In genomic region chr9:96688215-96688614, GRCh38 we compare ENCODE assay signal across 18 cellular contexts. TPM values are rescaled to one million over a fixed set of nuclear protein-coding genes. Genes with fewer than 3 reads are reported as not detected.
A peak's percentile ranks its signal among the peaks of the same experiment; 100 is the strongest.
DNase-seq lines count a peak whose midpoint lies in the region; ATAC-seq and TF ChIP-seq lines count a peak whose summit lies in the region.
"Had no signal": no experiment of that assay in that cellular context is flagged by ENCODE, and none has a peak within 500 bp of the region (broad histone marks: within the 10 kb centered on the region; RNA-seq: fewer than 3 reads in every experiment).

No MANE protein-coding gene starts in this region.

- H3K4me3 ChIP-seq in psoas muscle: peak overlapping the region; percentile 5
- H3K4me3 ChIP-seq: SJCRH30, smooth muscle cell had no signal

- CTCF ChIA-PET in activated B cell treated with CpG ODN at 0.5 μM for 24 hours (lab: Charles Lee): no interaction called here

- peaks cover 9% of the 10 kb centered on the region for H3K9me3 Mint-ChIP-seq in activated B cell treated with CpG ODN at 0.5 μM for 24 hours
- peaks cover 0 to 1% of the 10 kb centered on the region in 2 donors for H3K9me3 Mint-ChIP-seq in effector memory CD8-positive, alpha-beta T cell

- TF ChIP-seq CTCF in activated B cell treated with CpG ODN at 0.5 μM for 24 hours (IDR thresholded peaks at IDR 0.05) (no peak), psoas muscle (IDR thresholded peaks at IDR 0.05) (no peak)

- H3K27me3 ChIP-seq in psoas muscle (ENCODE audit: insufficient read depth in 3 of 3, low read length in 2 of 3): no peaks in the 10 kb centered on the region
- H3K27me3 ChIP-seq: breast epithelium, SJCRH30 had no signal

- H3K4me1 ChIP-seq in psoas muscle: peaks cover 18% of the 10 kb centered on the region
- H3K4me1 ChIP-seq: breast epithelium, SJCRH30 had no signal

- peak overlapping the region; percentile 10 for H3K27ac Mint-ChIP-seq in activated B cell treated with CpG ODN at 0.5 μM for 24 hours
- H3K27ac Mint-ChIP-seq in effector memory CD8-positive, alpha-beta T cell: no peak overlapping the region
- H3K27ac Mint-ChIP-seq: activated T-helper 2 cell treated with anti-CD3 and anti-CD28 coated beads, Interferon-gamma antibody, Interleukin-2, Interleukin-4, amounts not matched to agents 10 μg/mL and 5 μg/mL and 100 μg/mL, durations not matched to agents 14 hours and 24 hours and 36 hours; T-helper 17 cell; WTC11 had no signal

- 52 to 60% (median 56%) methylated on average over 4 of the region's 4 CpGs for WGBS in psoas muscle, 3 donors

- H3K4me3 Mint-ChIP-seq in activated B cell treated with CpG ODN at 0.5 μM for 24 hours: no peak overlapping the region
- H3K4me3 Mint-ChIP-seq in effector memory CD8-positive, alpha-beta T cell: no peak overlapping the region
- H3K4me3 Mint-ChIP-seq: T-helper 17 cell had no signal

- intact Hi-C loops in activated B cell treated with CpG ODN at 0.5 μM for 24 hours (cut with micrococcal nuclease) (loop anchor here (5.0 kb wide), 2 partner anchors 724 to 944 kb away; partner anchors contain the start of genes NCBP1, TDRD7 and TSTD2), psoas muscle (cut with DNase I) (no loop called here)

- no peak for ATAC-seq in activated B cell treated with CpG ODN at 0.5 μM for 24 hours (ENCODE audit: low read depth)
- ATAC-seq in psoas muscle: no peak
- ATAC-seq in effector memory CD8-positive, alpha-beta T cell (replicated peaks): no peak
- ATAC-seq: T-helper 17 cell, WTC11 had no signal

- H3K27me3 Mint-ChIP-seq in activated B cell treated with CpG ODN at 0.5 μM for 24 hours: no peaks in the 10 kb centered on the region
- no peaks in the 10 kb centered on the region for H3K27me3 Mint-ChIP-seq in effector memory CD8-positive, alpha-beta T cell
- H3K27me3 Mint-ChIP-seq: T-helper 17 cell had no signal

- DNase-seq in DMS153 (lab: John Stamatoyannopoulos, UW) (peak; percentile 46), NCI-H187 (lab: John Stamatoyannopoulos, UW) (peak; percentile 84 to 85), activated B cell treated with CpG ODN at 0.5 μM for 24 hours (no peak), psoas muscle (no peak), NCI-H2081 treated with DMSO at 0.1 percent for 48 hours (lab: John Stamatoyannopoulos, UW) (no peak), iPS-NIHi11 (ENCODE audit: low spot score) (no peak)
- DNase-seq in effector memory CD8-positive, alpha-beta T cell: no peak
- DNase-seq: NCI-H1048; NCI-H524; posterior cingulate gyrus; stimulated activated CD4-positive, alpha-beta T cell treated with anti-CD3 and anti-CD28 coated beads, Interleukin-4, amount 100 ng/mL, for 24 hours; T-helper 17 cell had no signal

- no peaks in the 10 kb centered on the region for H3K36me3 ChIP-seq in psoas muscle (ENCODE audit: insufficient read depth in 1 of 2, low read depth in 1 of 2)
- H3K36me3 ChIP-seq: breast epithelium, SJCRH30 had no signal

- peaks cover 11% of the 10 kb centered on the region for H3K36me3 Mint-ChIP-seq in activated B cell treated with CpG ODN at 0.5 μM for 24 hours (ENCODE audit: low read depth)
- H3K36me3 Mint-ChIP-seq in effector memory CD8-positive, alpha-beta T cell (ENCODE audit: insufficient read depth): no peaks in the 10 kb centered on the region

- POLR2A ChIA-PET in activated B cell treated with CpG ODN at 0.5 μM for 24 hours (lab: Charles Lee): no interaction called here

- peaks cover 10% of the 10 kb centered on the region for H3K4me1 Mint-ChIP-seq in activated B cell treated with CpG ODN at 0.5 μM for 24 hours
- H3K4me1 Mint-ChIP-seq in effector memory CD8-positive, alpha-beta T cell (ENCODE audit: low read depth in 2 of 2): peaks cover 3% of the 10 kb centered on the region in 2 donors

- H3K9me3 ChIP-seq in psoas muscle: no peaks in the 10 kb centered on the region

- peak overlapping the region; percentile 36 for H3K27ac ChIP-seq in psoas muscle
- H3K27ac ChIP-seq: KMS-11, SJCRH30 had no signal

RNA-seq across cellular contexts. Expression of gene PRXL2C, which starts 33.1 kb away (rescaled TPM):
- total RNA-seq in activated B cell treated with CpG ODN at 0.5 μM for 24 hours (11.7 and 12.6 TPM in 2 replicates), psoas muscle (10 to 100 TPM; 13.8 to 31.3 (median 23.5) TPM)
- polyA plus RNA-seq in psoas muscle: 10 to 100 TPM in 2 of 3 donors, 1 to 10 TPM in 1; 6.2 to 16.9 (median 14.7) TPM

Comparison
In these comparisons a context has a peak if more than half of its experiments do, and no peak if none do; other contexts are left out.
1. DNase-seq: peak in DMS153 (single experiment) and NCI-H187 (2 of 2); none in activated B cell treated with CpG ODN at 0.5 μM for 24 hours (single experiment), psoas muscle (0 of 2), NCI-H2081 treated with DMSO at 0.1 percent for 48 hours (single experiment), iPS-NIHi11 (single experiment) and effector memory CD8-positive, alpha-beta T cell (0 of 3).